Comparison of ENCODE assay signal across 12 cellular contexts in genomic region chr1:16226495-16227179, GRCh38. TPM values are rescaled to one million over a fixed set of nuclear protein-coding genes. Genes with fewer than 3 reads are reported as not detected.
DNase-seq lines count a peak whose midpoint lies in the region; ATAC-seq and TF ChIP-seq lines count a peak whose summit lies in the region.
"Had no signal": no experiment of that assay in that cellular context is flagged by ENCODE, and none has a peak within 500 bp of the region (broad histone marks: within the 10 kb centered on the region; RNA-seq: fewer than 3 reads in every experiment).

No MANE protein-coding gene starts in this region.

- peaks cover 0 to 15% of the 10 kb centered on the region in 2 donors for H3K36me3 Mint-ChIP-seq in activated naive CD4-positive, alpha-beta T cell treated with anti-CD3 and anti-CD28 coated beads, Interleukin-2, amount 50 U/mL, for 72 hours
- no peaks in the 10 kb centered on the region for H3K36me3 Mint-ChIP-seq in Calu3 (ENCODE audit: insufficient read depth, unreplicated experiment)

- DNase-seq in coronary artery (ENCODE audit: low spot score) (no peak), iPS-NIHi7 (ENCODE audit: extremely low spot score) (peak; percentile 94), retinal pigment epithelial cell (ENCODE audit: low read depth) (no peak), HCEC 1CT (no peak), Calu3 (no peak)
- DNase-seq in activated naive CD4-positive, alpha-beta T cell treated with anti-CD3 and anti-CD28 coated beads, Interleukin-2, amount 50 U/mL, for 72 hours (ENCODE audit: low spot score in 2 of 2), result no peak
- DNase-seq: Caco-2, SHP77 treated with DMSO at 0.1 percent for 48 hours had no signal

- no peaks in the 10 kb centered on the region for H3K9me3 ChIP-seq in HUES64 (ENCODE audit: insufficient read depth, low read depth, low read length)
- H3K9me3 ChIP-seq: Caco-2, neutrophil had no signal

- no peaks in the 10 kb centered on the region for H3K4me1 Mint-ChIP-seq in Calu3 (ENCODE audit: low read depth, unreplicated experiment)

- 4% methylated on average over 46 of the region's 46 CpGs for WGBS in HUES64

- peak overlapping the region; percentile 7; the same call in 1 of the 2 replicates for H3K9ac ChIP-seq in HUES64 (ENCODE audit: low read depth, low read length)

- no peak overlapping the region for H3K27ac Mint-ChIP-seq in activated naive CD4-positive, alpha-beta T cell treated with anti-CD3 and anti-CD28 coated beads, Interleukin-2, amount 50 U/mL, for 72 hours
- H3K27ac Mint-ChIP-seq in Calu3 (ENCODE audit: unreplicated experiment), result no peak overlapping the region
- H3K27ac Mint-ChIP-seq: dendritic cell treated with granulocyte-macrophage colony-stimulating factor and Interleukin-4, amounts not matched to agents 40 ng/mL and 50 ng/mL, for 4 days had no signal

- H3K27ac ChIP-seq in HUES64 (ENCODE audit: low read depth, low read length) (no peak overlapping the region), coronary artery (no peak overlapping the region)
- H3K27ac ChIP-seq: neutrophil had no signal

- intact Hi-C loops in Calu3 (cut with micrococcal nuclease; ENCODE audit: unreplicated experiment), result no loop called here

- CTCF ChIA-PET in Calu3 (lab: Charles Lee), result no interaction called here

- no peak for ATAC-seq in HG02938 (IDR thresholded peaks at IDR 0.05; ENCODE audit: unreplicated experiment)
- no peak for ATAC-seq in activated naive CD4-positive, alpha-beta T cell treated with anti-CD3 and anti-CD28 coated beads, Interleukin-2, amount 50 U/mL, for 72 hours

- H3K4me1 ChIP-seq in HUES64 (ENCODE audit: insufficient read depth, low read length), result peaks cover 8% of the 10 kb centered on the region; the same call in 1 of the 2 replicates
- H3K4me1 ChIP-seq: Caco-2 had no signal

- H3K4me3 Mint-ChIP-seq in Calu3 (ENCODE audit: low read depth, unreplicated experiment), result no peak overlapping the region

- no peaks in the 10 kb centered on the region for H3K36me3 ChIP-seq in HUES64 (ENCODE audit: insufficient read depth, low read length)
- H3K36me3 ChIP-seq: neutrophil had no signal

- TF ChIP-seq CTCF in coronary artery (IDR thresholded peaks at IDR 0.05) (no peak), retinal pigment epithelial cell (conservative IDR thresholded peaks at IDR 0.05; ENCODE audit: low read depth, low read length) (no peak), Calu3 (IDR thresholded peaks at IDR 0.05; ENCODE audit: unreplicated experiment) (no peak)

- peaks cover 66% of the 10 kb centered on the region for H3K27me3 ChIP-seq in HUES64 (ENCODE audit: insufficient read depth, low read length)

- no TSS peak for BruUV-seq in Calu3 (replicated peaks; lab: Mats Ljungman, UMichigan)

- peaks cover 5% of the 10 kb centered on the region for H3K27me3 Mint-ChIP-seq in Calu3 (ENCODE audit: unreplicated experiment)

- no peaks in the 10 kb centered on the region for H3K9me3 Mint-ChIP-seq in activated naive CD4-positive, alpha-beta T cell treated with anti-CD3 and anti-CD28 coated beads, Interleukin-2, amount 50 U/mL, for 72 hours
- no peaks in the 10 kb centered on the region for H3K9me3 Mint-ChIP-seq in Calu3 (ENCODE audit: low read depth, unreplicated experiment)
- H3K9me3 Mint-ChIP-seq: dendritic cell treated with granulocyte-macrophage colony-stimulating factor and Interleukin-4, amounts not matched to agents 40 ng/mL and 50 ng/mL, for 4 days had no signal

- H3K4me3 ChIP-seq in HUES64 (ENCODE audit: low read length), result peak overlapping the region; percentile 61
- peak overlapping the region; percentile 32 for H3K4me3 ChIP-seq in coronary artery
- H3K4me3 ChIP-seq in retinal pigment epithelial cell (ENCODE audit: low read length), result peak overlapping the region; percentile 29

RNA-seq across cellular contexts. Expression of gene CPLANE2, which starts 10.3 kb away (rescaled TPM):
- 5.7 TPM for polyA plus RNA-seq in HUES64 (2013, experiment 1 of 2)
- 4.8 TPM for polyA plus RNA-seq in HUES64 (2013, experiment 2 of 2)
- total RNA-seq in activated naive CD4-positive, alpha-beta T cell treated with anti-CD3 and anti-CD28 coated beads, Interleukin-2, amount 50 U/mL, for 72 hours, result 1 to 10 TPM; 3.0 to 4.2 TPM
- 4.2 and 7.4 TPM in 2 replicates for total RNA-seq in Calu3 (2022)

RNA-seq across cellular contexts. Expression of gene ARHGEF19, which starts 14.2 kb away (rescaled TPM):
- polyA plus RNA-seq in HUES64 (2013, experiment 1 of 2), result 12.8 TPM
- polyA plus RNA-seq in HUES64 (2013, experiment 2 of 2), result 15.7 TPM
- total RNA-seq in activated naive CD4-positive, alpha-beta T cell treated with anti-CD3 and anti-CD28 coated beads, Interleukin-2, amount 50 U/mL, for 72 hours, result 10 to 100 TPM in 1 of 2 donors, 1 to 10 TPM in 1; 8.4 to 10.1 TPM
- 16.6 and 17.2 TPM in 2 replicates for total RNA-seq in Calu3 (2022)
